In genomic region chr2:215948051-215948450, GRCh38 we compare ENCODE assay signal across 24 cellular contexts.
"Had no signal": no experiment of that assay in that cellular context is flagged by ENCODE, and none has a peak within 500 bp of the region (broad histone marks: within the 10 kb centered on the region; RNA-seq: fewer than 3 reads in every experiment).

No MANE protein-coding gene starts in this region.

- DNase-seq: dermis blood vessel endothelial cell; dorsolateral prefrontal cortex; effector CD4-positive, alpha-beta T cell; effector memory CD4-positive, alpha-beta T cell; foreskin keratinocyte; gastrocnemius medialis; glutamatergic neuron; head of caudate nucleus; heart right ventricle; hippocampal formation; left cardiac atrium; left lung; left ventricle myocardium superior; lower lobe of right lung; mesenchymal stem cell; mucosa of descending colon; naive B cell had no signal

- H3K9me3 Mint-ChIP-seq: mesothelial cell of epicardium, naive B cell had no signal

- H3K27ac Mint-ChIP-seq: mesothelial cell of epicardium, naive B cell had no signal

- H3K4me3 ChIP-seq: coronary artery, dorsolateral prefrontal cortex, esophagus muscularis mucosa, gastrocnemius medialis, heart right ventricle, left lung, lower lobe of right lung, mucosa of descending colon had no signal

- H3K4me1 Mint-ChIP-seq: mesothelial cell of epicardium had no signal

- H3K9me3 ChIP-seq: esophagus muscularis mucosa, gastrocnemius medialis, heart right ventricle, left lung, lower lobe of right lung, mucosa of descending colon had no signal

- H3K27me3 ChIP-seq: dorsolateral prefrontal cortex, esophagus muscularis mucosa, foreskin keratinocyte, gastrocnemius medialis, heart right ventricle, left lung had no signal

- H3K36me3 ChIP-seq: gastrocnemius medialis had no signal

- H3K27me3 Mint-ChIP-seq: naive B cell had no signal

- ATAC-seq: foreskin keratinocyte, gastrocnemius medialis, heart right ventricle, left cardiac atrium, left lung, left ventricle myocardium superior, lower lobe of right lung, mucosa of descending colon had no signal

- H3K4me3 Mint-ChIP-seq: mesothelial cell of epicardium, naive B cell had no signal

- H3K27ac ChIP-seq: coronary artery, dorsolateral prefrontal cortex, esophagus muscularis mucosa, foreskin keratinocyte, gastrocnemius medialis, heart right ventricle, left lung, lower lobe of right lung had no signal

- H3K4me1 ChIP-seq: esophagus muscularis mucosa, foreskin keratinocyte, gastrocnemius medialis, heart right ventricle, left lung, lower lobe of right lung had no signal

- FAIRE-seq: colon, endothelial cell of umbilical vein, islet of Langerhans, keratinocyte had no signal
